ENCODE assay signal across 11 cellular contexts in genomic region chr22:44729391-44730012, GRCh38. TPM values are rescaled to one million over a fixed set of nuclear protein-coding genes. Genes with fewer than 3 reads are reported as not detected.
A peak's percentile ranks its signal among the peaks of the same experiment; 100 is the strongest.
DNase-seq lines count a peak whose midpoint lies in the region; ATAC-seq, FAIRE-seq and TF ChIP-seq lines count a peak whose summit lies in the region.
"Had no signal": no experiment of that assay in that cellular context is flagged by ENCODE, and none has a peak within 500 bp of the region (broad histone marks: within the 10 kb centered on the region; RNA-seq: fewer than 3 reads in every experiment).

No MANE protein-coding gene starts in this region.

- no peak overlapping the region for H2AFZ ChIP-seq in mesenchymal stem cell (ENCODE audit: low read depth, low read length)

- no peak overlapping the region for H3K18ac ChIP-seq in mesenchymal stem cell (ENCODE audit: low read depth in 1 of 2, low read length in 2 of 2)

- H3K27ac Mint-ChIP-seq in activated CD4-positive, alpha-beta T cell treated with anti-CD3 and anti-CD28 coated beads for 36 hours = no peak overlapping the region
- H3K27ac Mint-ChIP-seq in activated CD4-positive, alpha-beta T cell treated with anti-CD3 and anti-CD28 coated beads, Interleukin-2, amount 10 ng/mL, durations not matched to agents 24 days and 14 days = no peak overlapping the region

- peak; percentile 28 for DNase-seq in activated CD4-positive, alpha-beta T cell treated with anti-CD3 and anti-CD28 coated beads for 36 hours
- no peak for DNase-seq in activated CD4-positive, alpha-beta T cell treated with anti-CD3 and anti-CD28 coated beads, Interleukin-2, amount 10 ng/mL, durations not matched to agents 24 days and 14 days
- DNase-seq in dermis blood vessel endothelial cell (peak; percentile 66), mesenchymal stem cell (peak; percentile 57), thyroid gland (peak; percentile 28 to 36), H54 (ENCODE audit: insufficient read length, low spot score) (no peak)

- H3K27me3 ChIP-seq in mesenchymal stem cell (ENCODE audit: control insufficient read depth in 1 of 2, insufficient read depth in 1 of 2, low read length in 2 of 2) (no peaks in the 10 kb centered on the region), thyroid gland (no peaks in the 10 kb centered on the region)

- no peak overlapping the region for H2AK5ac ChIP-seq in mesenchymal stem cell (ENCODE audit: low read length, severe bottlenecking)

- H2BK15ac ChIP-seq in mesenchymal stem cell (ENCODE audit: low read depth, poor library complexity, severe bottlenecking) = no peak overlapping the region

- peak overlapping the region in 1 of 2 experiments; percentile 35 for H3K4ac ChIP-seq in mesenchymal stem cell (ENCODE audit: low read depth in 1 of 2, low read length in 2 of 2)

- H3K9me3 ChIP-seq in mesenchymal stem cell (ENCODE audit: control insufficient read depth, low read length) (no peaks in the 10 kb centered on the region), thyroid gland (no peaks in the 10 kb centered on the region)

- peaks cover 27% of the 10 kb centered on the region for H3K79me1 ChIP-seq in mesenchymal stem cell (replicated peaks; ENCODE audit: low read length, poor library complexity, severe bottlenecking)

- peaks cover 14 to 86% of the 10 kb centered on the region in 2 experiments for H3K36me3 ChIP-seq in mesenchymal stem cell (ENCODE audit: control insufficient read depth in 1 of 2, insufficient read depth in 2 of 2, low read depth in 1 of 2, low read length in 2 of 2)
- no peaks in the 10 kb centered on the region for H3K36me3 ChIP-seq in thyroid gland

- FAIRE-seq in H54 (lab: Jason Lieb, UNC) = no peak
- FAIRE-seq: keratinocyte had no signal

- no peak overlapping the region for H3K4me2 ChIP-seq in mesenchymal stem cell (ENCODE audit: low read length, poor library complexity, severe bottlenecking)

- no peak overlapping the region for H2BK5ac ChIP-seq in mesenchymal stem cell (ENCODE audit: low read depth, low read length, poor library complexity, severe bottlenecking)

- WGBS in mesenchymal stem cell = 70% methylated on average over 39 of the region's 39 CpGs
- WGBS in thyroid gland, 2 donors = 82 to 85% methylated on average over 18 to 25 of the region's 39 CpGs

- peak overlapping the region; percentile 26 for H3K9ac ChIP-seq in mesenchymal stem cell (ENCODE audit: low read length)

- H3K23ac ChIP-seq in mesenchymal stem cell (ENCODE audit: low read length in 2 of 2) = no peak overlapping the region

- H3K4me3 ChIP-seq in mesenchymal stem cell (ENCODE audit: insufficient read depth in 1 of 2, low read depth in 1 of 2, low read length in 2 of 2) (no peak overlapping the region), thyroid gland (replicated peaks in 1 of 3) (no peak overlapping the region)

- CTCF ChIA-PET in activated CD4-positive, alpha-beta T cell treated with anti-CD3 and anti-CD28 coated beads for 36 hours (lab: Charles Lee) = interaction anchor here (1.4 kb wide), 1 partner anchor 31 kb away, joined by 3 read pairs; no protein-coding TSS in a partner anchor

- peaks cover 7% of the 10 kb centered on the region for H3K36me3 Mint-ChIP-seq in activated CD4-positive, alpha-beta T cell treated with anti-CD3 and anti-CD28 coated beads for 36 hours (ENCODE audit: low read depth)
- peaks cover 2% of the 10 kb centered on the region for H3K36me3 Mint-ChIP-seq in activated CD4-positive, alpha-beta T cell treated with anti-CD3 and anti-CD28 coated beads, Interleukin-2, amount 10 ng/mL, durations not matched to agents 24 days and 14 days (ENCODE audit: low read depth)

- H3K27me3 Mint-ChIP-seq in activated CD4-positive, alpha-beta T cell treated with anti-CD3 and anti-CD28 coated beads for 36 hours = no peaks in the 10 kb centered on the region
- no peaks in the 10 kb centered on the region for H3K27me3 Mint-ChIP-seq in activated CD4-positive, alpha-beta T cell treated with anti-CD3 and anti-CD28 coated beads, Interleukin-2, amount 10 ng/mL, durations not matched to agents 24 days and 14 days

- H3K4me1 ChIP-seq in mesenchymal stem cell (ENCODE audit: control insufficient read depth, insufficient read depth, low read depth, low read length) = peaks cover 2% of the 10 kb centered on the region
- peaks cover 0 to 9% of the 10 kb centered on the region in 2 donors for H3K4me1 ChIP-seq in thyroid gland

- no peaks in the 10 kb centered on the region for H3K9me3 Mint-ChIP-seq in activated CD4-positive, alpha-beta T cell treated with anti-CD3 and anti-CD28 coated beads for 36 hours (ENCODE audit: low read depth)
- no peaks in the 10 kb centered on the region for H3K9me3 Mint-ChIP-seq in activated CD4-positive, alpha-beta T cell treated with anti-CD3 and anti-CD28 coated beads, Interleukin-2, amount 10 ng/mL, durations not matched to agents 24 days and 14 days

- no peak overlapping the region for H2BK12ac ChIP-seq in mesenchymal stem cell (ENCODE audit: low read length in 2 of 2)

- peak overlapping the region; percentile 45 for H4K8ac ChIP-seq in mesenchymal stem cell (ENCODE audit: low read length)

- peak overlapping the region; percentile 34 for H4K91ac ChIP-seq in mesenchymal stem cell (ENCODE audit: low read length)

- peak in 1 of 6 experiments; percentile 8 for TF ChIP-seq CTCF in thyroid gland (IDR thresholded peaks at IDR 0.05)

- POLR2A ChIA-PET in activated CD4-positive, alpha-beta T cell treated with anti-CD3 and anti-CD28 coated beads for 36 hours (lab: Charles Lee) = no interaction called here

- TF ChIP-seq POLR2A in thyroid gland (IDR thresholded peaks at IDR 0.05) (no peak), H54 (IDR thresholded peaks at IDR 0.05; ENCODE audit: low read depth, low read length) (no peak)

- no peak overlapping the region for H2BK120ac ChIP-seq in mesenchymal stem cell (ENCODE audit: low read depth, low read length)

- intact Hi-C loops in activated CD4-positive, alpha-beta T cell treated with anti-CD3 and anti-CD28 coated beads for 36 hours (cut with DNase I, micrococcal nuclease) = no loop called here
- intact Hi-C loops in activated CD4-positive, alpha-beta T cell treated with anti-CD3 and anti-CD28 coated beads, Interleukin-2, amount 10 ng/mL, durations not matched to agents 24 days and 14 days (cut with micrococcal nuclease) = no loop called here
- intact Hi-C loops in thyroid gland (cut with DNase I) = no loop called here

- H3K27ac ChIP-seq in mesenchymal stem cell (ENCODE audit: low read length, poor library complexity, severe bottlenecking) (no peak overlapping the region), thyroid gland (no peak overlapping the region)
- H3K27ac ChIP-seq: 22Rv1 had no signal

- no peak overlapping the region for H3K4me3 Mint-ChIP-seq in activated CD4-positive, alpha-beta T cell treated with anti-CD3 and anti-CD28 coated beads for 36 hours
- no peak overlapping the region for H3K4me3 Mint-ChIP-seq in activated CD4-positive, alpha-beta T cell treated with anti-CD3 and anti-CD28 coated beads, Interleukin-2, amount 10 ng/mL, durations not matched to agents 24 days and 14 days

- H3K4me1 Mint-ChIP-seq in activated CD4-positive, alpha-beta T cell treated with anti-CD3 and anti-CD28 coated beads for 36 hours = no peaks in the 10 kb centered on the region
- no peaks in the 10 kb centered on the region for H3K4me1 Mint-ChIP-seq in activated CD4-positive, alpha-beta T cell treated with anti-CD3 and anti-CD28 coated beads, Interleukin-2, amount 10 ng/mL, durations not matched to agents 24 days and 14 days

- ATAC-seq in activated CD4-positive, alpha-beta T cell treated with anti-CD3 and anti-CD28 coated beads for 36 hours = peak; percentile 54
- ATAC-seq in HG02852 (IDR thresholded peaks at IDR 0.05; ENCODE audit: unreplicated experiment) = no peak
- no peak for ATAC-seq in GM21515 (IDR thresholded peaks at IDR 0.05; ENCODE audit: unreplicated experiment)
- ATAC-seq: Panc1 had no signal

- no peak overlapping the region for H3K14ac ChIP-seq in mesenchymal stem cell (ENCODE audit: low read length in 2 of 2)

RNA-seq across cellular contexts. Expression of gene ARHGAP8, which starts 22.9 kb away (rescaled TPM):
- total RNA-seq in activated CD4-positive, alpha-beta T cell treated with anti-CD3 and anti-CD28 coated beads for 36 hours = 1 to 10 TPM; 3.3 to 3.4 TPM
- 0.12 and 0.36 TPM in 2 replicates for total RNA-seq in activated CD4-positive, alpha-beta T cell treated with anti-CD3 and anti-CD28 coated beads, Interleukin-2, amount 10 ng/mL, durations not matched to agents 24 days and 14 days
- 0.09 TPM in 1 of 2 replicates, not detected in the other for total RNA-seq in dermis blood vessel endothelial cell
- polyA plus RNA-seq in mesenchymal stem cell (2013, experiment 1 of 2) = 0.28 TPM
- polyA plus RNA-seq in mesenchymal stem cell (2013, experiment 2 of 2) = 0.33 TPM
- total RNA-seq in thyroid gland = 10 to 100 TPM; 24.8 to 44.3 (median 28.0) TPM

RNA-seq across cellular contexts. Expression of gene PRR5, which starts 27.5 kb away (rescaled TPM):
- 10 to 100 TPM; 13.6 TPM for total RNA-seq in activated CD4-positive, alpha-beta T cell treated with anti-CD3 and anti-CD28 coated beads for 36 hours
- 22.7 and 23.6 TPM in 2 replicates for total RNA-seq in activated CD4-positive, alpha-beta T cell treated with anti-CD3 and anti-CD28 coated beads, Interleukin-2, amount 10 ng/mL, durations not matched to agents 24 days and 14 days
- 12.4 and 13.6 TPM in 2 replicates for total RNA-seq in dermis blood vessel endothelial cell
- 12.2 TPM for polyA plus RNA-seq in mesenchymal stem cell (2013, experiment 1 of 2)
- 12.2 TPM for polyA plus RNA-seq in mesenchymal stem cell (2013, experiment 2 of 2)
- 10 to 100 TPM; 17.3 to 31.8 (median 26.9) TPM for total RNA-seq in thyroid gland

Comparison
In these comparisons a context has a peak if more than half of its experiments do, and no peak if none do; other contexts are left out.
1. DNase-seq: peak in activated CD4-positive, alpha-beta T cell treated with anti-CD3 and anti-CD28 coated beads for 36 hours (single experiment), dermis blood vessel endothelial cell (single experiment), mesenchymal stem cell (single experiment) and thyroid gland (2 of 2); none in activated CD4-positive, alpha-beta T cell treated with anti-CD3 and anti-CD28 coated beads, Interleukin-2, amount 10 ng/mL, durations not matched to agents 24 days and 14 days (single experiment) and H54 (single experiment).
2. RNA of gene ARHGAP8, which starts 22.9 kb away (total RNA-seq): 24.8 to 44.3 TPM in thyroid gland; 3.3 to 3.4 TPM in activated CD4-positive, alpha-beta T cell treated with anti-CD3 and anti-CD28 coated beads for 36 hours, 0.12 to 0.36 TPM in activated CD4-positive, alpha-beta T cell treated with anti-CD3 and anti-CD28 coated beads, Interleukin-2, amount 10 ng/mL, durations not matched to agents 24 days and 14 days and 0.09 TPM in dermis blood vessel endothelial cell; every median in the first group is over 4 times any median in the second.